1 cellular context compared by ENCODE assay signal in the genomic region with DNA sequence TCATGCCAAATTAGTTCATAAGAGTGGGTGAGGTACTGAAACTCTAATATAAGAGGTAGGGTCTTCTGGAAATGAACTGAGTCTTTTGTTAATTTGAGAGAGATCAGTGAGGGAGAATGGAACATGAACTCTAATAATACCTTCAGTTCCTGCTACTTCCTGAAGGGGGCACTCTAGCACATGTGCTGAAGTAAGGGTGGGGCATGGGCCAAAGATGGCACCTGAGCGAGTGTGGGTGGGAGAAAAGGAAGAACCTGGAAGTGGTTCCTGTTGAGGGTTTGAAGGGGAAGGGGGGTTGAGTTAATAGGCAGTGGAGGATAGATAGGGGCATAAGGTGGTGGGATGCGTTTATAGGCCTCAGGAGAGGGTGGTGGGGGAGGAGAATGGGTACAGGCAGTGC.
A peak's percentile ranks its signal among the peaks of the same experiment; 100 is the strongest.
TF ChIP-seq lines count a peak whose summit lies in the region.

No MANE protein-coding gene starts in this region.

TF ChIP-seq in H1, 55 proteins besides CTCF, POLR2A, EP300 and RAD21:
- TF ChIP-seq YY1 (IDR thresholded peaks at IDR 0.05; ENCODE audit: low read depth, low read length): 0 out of 2 replicates have a peak, but pooled peaks have one; percentile 36
- peak; percentile 49; the same call in 1 of the 2 replicates for TF ChIP-seq MAX (IDR thresholded peaks at IDR 0.05)
